1 cellular context compared by ENCODE assay signal in genomic region chr6:137707590-137708360, GRCh38.
TF ChIP-seq lines count a peak whose summit lies in the region.

No MANE protein-coding gene starts in this region.

TF ChIP-seq in K562, 482 proteins besides CTCF, POLR2A, EP300 and RAD21 (continued from another document and continues in another):
- TF ChIP-seq RB1 (IDR thresholded peaks at IDR 0.05; ENCODE audit: low read depth) (peak; percentile 54; the same call in 1 of the 2 replicates), NRF1 (conservative IDR thresholded peaks at IDR 0.05 in 1 of 2, IDR thresholded peaks at IDR 0.05 in 1 of 2) (no peak), ZNF57 (CRISPR knock-in tag; IDR thresholded peaks at IDR 0.05) (no peak), TGIF2 (CRISPR knock-in tag; IDR thresholded peaks at IDR 0.05) (no peak), ZNF639 (CRISPR knock-in tag; conservative IDR thresholded peaks at IDR 0.05 in 1 of 2, IDR thresholded peaks at IDR 0.05 in 1 of 2) (no peak), CEBPZ (IDR thresholded peaks at IDR 0.05; ENCODE audit: borderline replicate concordance, low read depth, low read length) (no peak), JUNB (CRISPR knock-in tag; conservative IDR thresholded peaks at IDR 0.05) (no peak), ZNF398 (CRISPR knock-in tag; IDR thresholded peaks at IDR 0.05) (no peak), TEAD2 (tag; IDR thresholded peaks at IDR 0.05) (no peak), MYNN (IDR thresholded peaks at IDR 0.05) (no peak), MYNN (CRISPR knock-in tag; IDR thresholded peaks at IDR 0.05) (no peak), U2AF1 (optimal IDR thresholded peaks at IDR 0.05; ENCODE audit: low read depth, low read length) (no peak), MED1 (CRISPR knock-in tag; IDR thresholded peaks at IDR 0.05; ENCODE audit: borderline replicate concordance) (no peak), NR4A1 (CRISPR knock-in tag; IDR thresholded peaks at IDR 0.05) (no peak), NR4A1 (tag; IDR thresholded peaks at IDR 0.05) (no peak), USF1 (CRISPR knock-in tag; IDR thresholded peaks at IDR 0.05) (no peak), UBTF (IDR thresholded peaks at IDR 0.05; ENCODE audit: borderline replicate concordance in 1 of 2, low read depth in 2 of 2, low read length in 2 of 2) (no peak), MCM7 (IDR thresholded peaks at IDR 0.05) (no peak), HOXB6 (CRISPR knock-in tag; IDR thresholded peaks at IDR 0.05; ENCODE audit: borderline replicate concordance) (no peak), HEY1 (CRISPR knock-in tag; IDR thresholded peaks at IDR 0.05; ENCODE audit: borderline replicate concordance) (no peak), KAT2B (IDR thresholded peaks at IDR 0.05; ENCODE audit: low read depth, low read length) (no peak), GMEB1 (CRISPR knock-in tag; IDR thresholded peaks at IDR 0.05) (no peak), CEBPB (tag; IDR thresholded peaks at IDR 0.05) (no peak), ZNF699 (CRISPR knock-in tag; IDR thresholded peaks at IDR 0.05; ENCODE audit: insufficient replicate concordance) (no peak), BCL6 (CRISPR knock-in tag; IDR thresholded peaks at IDR 0.05) (no peak), ZNF766 (CRISPR knock-in tag; conservative IDR thresholded peaks at IDR 0.05) (no peak), EWSR1 (IDR thresholded peaks at IDR 0.05; ENCODE audit: borderline replicate concordance, low read depth, partially characterized antibody) (no peak), ETV1 (tag; conservative IDR thresholded peaks at IDR 0.05; ENCODE audit: low read depth) (no peak), STAT5B (CRISPR knock-in tag; IDR thresholded peaks at IDR 0.05) (no peak), ZNF318 (IDR thresholded peaks at IDR 0.05; ENCODE audit: borderline replicate concordance in 1 of 2, low read depth in 1 of 2) (no peak), FOXJ3 (CRISPR knock-in tag; IDR thresholded peaks at IDR 0.05) (no peak), CREBBP (IDR thresholded peaks at IDR 0.05; ENCODE audit: low read depth, low read length) (no peak), BACH1 (tag; IDR thresholded peaks at IDR 0.05) (no peak), KLF1 (tag; IDR thresholded peaks at IDR 0.05) (no peak), ZNF830 (CRISPR knock-in tag; IDR thresholded peaks at IDR 0.05) (no peak), MLX (CRISPR knock-in tag; conservative IDR thresholded peaks at IDR 0.05) (no peak)
